Comparison of ENCODE assay signal across 1 cellular context in the genomic region with DNA sequence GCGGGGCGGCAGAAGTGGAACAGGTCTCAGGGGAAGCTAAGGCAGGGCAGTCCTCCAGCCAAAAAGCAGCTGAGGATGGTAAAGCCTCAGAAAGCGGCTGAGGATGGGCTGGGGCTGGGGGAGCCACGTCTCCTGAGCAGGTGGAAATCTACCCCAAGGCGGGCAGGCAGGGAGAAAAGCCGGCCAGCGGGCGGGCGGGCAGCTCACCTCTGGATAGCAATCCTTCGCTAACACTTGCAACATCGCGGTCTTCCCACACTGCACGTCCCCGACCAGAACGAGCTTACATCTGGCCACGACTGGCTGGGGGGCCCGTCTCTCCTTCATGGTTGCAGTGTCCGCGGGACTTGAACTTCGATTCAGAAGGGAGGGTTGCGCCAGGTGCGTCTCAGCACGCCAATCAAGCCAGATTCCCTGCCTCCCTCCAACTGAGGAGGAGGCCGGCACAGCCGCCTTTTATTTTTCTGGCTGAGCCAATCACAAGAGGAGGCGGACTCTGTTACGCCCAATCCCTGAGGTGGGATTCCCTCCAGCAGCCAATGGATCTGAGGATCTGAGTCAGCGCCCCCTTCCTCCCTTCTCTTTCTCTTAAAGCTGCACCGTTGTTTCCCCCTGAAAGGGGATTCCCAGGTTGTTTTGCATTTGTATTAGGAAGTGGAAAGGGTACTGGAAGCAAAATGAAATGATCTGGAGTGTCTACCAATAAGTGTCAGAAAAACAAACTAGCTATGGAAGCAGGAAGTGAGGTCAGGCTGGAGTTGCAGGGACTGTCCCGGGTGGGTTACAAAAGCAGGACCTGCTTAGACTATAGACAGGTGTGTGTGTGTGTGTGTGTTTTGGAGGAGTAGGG.
TF ChIP-seq lines count a peak whose summit lies in the region.

A gene (minus strand): TSS at position 430 of the 850 bp plus-strand sequence. CDS start 103 bp downstream, at position 327.

TF ChIP-seq in HCT116, 20 proteins besides CTCF, POLR2A, EP300 and RAD21 (continued from another document):
- TF ChIP-seq, protein P1, sequence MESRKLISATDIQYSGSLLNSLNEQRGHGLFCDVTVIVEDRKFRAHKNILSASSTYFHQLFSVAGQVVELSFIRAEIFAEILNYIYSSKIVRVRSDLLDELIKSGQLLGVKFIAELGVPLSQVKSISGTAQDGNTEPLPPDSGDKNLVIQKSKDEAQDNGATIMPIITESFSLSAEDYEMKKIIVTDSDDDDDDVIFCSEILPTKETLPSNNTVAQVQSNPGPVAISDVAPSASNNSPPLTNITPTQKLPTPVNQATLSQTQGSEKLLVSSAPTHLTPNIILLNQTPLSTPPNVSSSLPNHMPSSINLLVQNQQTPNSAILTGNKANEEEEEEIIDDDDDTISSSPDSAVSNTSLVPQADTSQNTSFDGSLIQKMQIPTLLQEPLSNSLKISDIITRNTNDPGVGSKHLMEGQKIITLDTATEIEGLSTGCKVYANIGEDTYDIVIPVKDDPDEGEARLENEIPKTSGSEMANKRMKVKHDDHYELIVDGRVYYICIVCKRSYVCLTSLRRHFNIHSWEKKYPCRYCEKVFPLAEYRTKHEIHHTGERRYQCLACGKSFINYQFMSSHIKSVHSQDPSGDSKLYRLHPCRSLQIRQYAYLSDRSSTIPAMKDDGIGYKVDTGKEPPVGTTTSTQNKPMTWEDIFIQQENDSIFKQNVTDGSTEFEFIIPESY (IDR thresholded peaks at IDR 0.05; ENCODE audit: extremely low read depth, insufficient replicate concordance, low read length): no peak
- TF ChIP-seq, protein P2, sequence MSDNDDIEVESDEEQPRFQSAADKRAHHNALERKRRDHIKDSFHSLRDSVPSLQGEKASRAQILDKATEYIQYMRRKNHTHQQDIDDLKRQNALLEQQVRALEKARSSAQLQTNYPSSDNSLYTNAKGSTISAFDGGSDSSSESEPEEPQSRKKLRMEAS (IDR thresholded peaks at IDR 0.05): no peak
- TF ChIP-seq, protein P3, sequence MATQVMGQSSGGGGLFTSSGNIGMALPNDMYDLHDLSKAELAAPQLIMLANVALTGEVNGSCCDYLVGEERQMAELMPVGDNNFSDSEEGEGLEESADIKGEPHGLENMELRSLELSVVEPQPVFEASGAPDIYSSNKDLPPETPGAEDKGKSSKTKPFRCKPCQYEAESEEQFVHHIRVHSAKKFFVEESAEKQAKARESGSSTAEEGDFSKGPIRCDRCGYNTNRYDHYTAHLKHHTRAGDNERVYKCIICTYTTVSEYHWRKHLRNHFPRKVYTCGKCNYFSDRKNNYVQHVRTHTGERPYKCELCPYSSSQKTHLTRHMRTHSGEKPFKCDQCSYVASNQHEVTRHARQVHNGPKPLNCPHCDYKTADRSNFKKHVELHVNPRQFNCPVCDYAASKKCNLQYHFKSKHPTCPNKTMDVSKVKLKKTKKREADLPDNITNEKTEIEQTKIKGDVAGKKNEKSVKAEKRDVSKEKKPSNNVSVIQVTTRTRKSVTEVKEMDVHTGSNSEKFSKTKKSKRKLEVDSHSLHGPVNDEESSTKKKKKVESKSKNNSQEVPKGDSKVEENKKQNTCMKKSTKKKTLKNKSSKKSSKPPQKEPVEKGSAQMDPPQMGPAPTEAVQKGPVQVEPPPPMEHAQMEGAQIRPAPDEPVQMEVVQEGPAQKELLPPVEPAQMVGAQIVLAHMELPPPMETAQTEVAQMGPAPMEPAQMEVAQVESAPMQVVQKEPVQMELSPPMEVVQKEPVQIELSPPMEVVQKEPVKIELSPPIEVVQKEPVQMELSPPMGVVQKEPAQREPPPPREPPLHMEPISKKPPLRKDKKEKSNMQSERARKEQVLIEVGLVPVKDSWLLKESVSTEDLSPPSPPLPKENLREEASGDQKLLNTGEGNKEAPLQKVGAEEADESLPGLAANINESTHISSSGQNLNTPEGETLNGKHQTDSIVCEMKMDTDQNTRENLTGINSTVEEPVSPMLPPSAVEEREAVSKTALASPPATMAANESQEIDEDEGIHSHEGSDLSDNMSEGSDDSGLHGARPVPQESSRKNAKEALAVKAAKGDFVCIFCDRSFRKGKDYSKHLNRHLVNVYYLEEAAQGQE (IDR thresholded peaks at IDR 0.05; ENCODE audit: low read depth): no peak
- TF ChIP-seq TCF7L2 (IDR thresholded peaks at IDR 0.05; ENCODE audit: borderline replicate concordance, extremely low read depth, insufficient read depth, insufficient read length): peak; percentile 35
- no peak for TF ChIP-seq CEBPB (IDR thresholded peaks at IDR 0.05; ENCODE audit: low read depth)
